ENCODE assay signal across 8 cellular contexts in the genomic region with DNA sequence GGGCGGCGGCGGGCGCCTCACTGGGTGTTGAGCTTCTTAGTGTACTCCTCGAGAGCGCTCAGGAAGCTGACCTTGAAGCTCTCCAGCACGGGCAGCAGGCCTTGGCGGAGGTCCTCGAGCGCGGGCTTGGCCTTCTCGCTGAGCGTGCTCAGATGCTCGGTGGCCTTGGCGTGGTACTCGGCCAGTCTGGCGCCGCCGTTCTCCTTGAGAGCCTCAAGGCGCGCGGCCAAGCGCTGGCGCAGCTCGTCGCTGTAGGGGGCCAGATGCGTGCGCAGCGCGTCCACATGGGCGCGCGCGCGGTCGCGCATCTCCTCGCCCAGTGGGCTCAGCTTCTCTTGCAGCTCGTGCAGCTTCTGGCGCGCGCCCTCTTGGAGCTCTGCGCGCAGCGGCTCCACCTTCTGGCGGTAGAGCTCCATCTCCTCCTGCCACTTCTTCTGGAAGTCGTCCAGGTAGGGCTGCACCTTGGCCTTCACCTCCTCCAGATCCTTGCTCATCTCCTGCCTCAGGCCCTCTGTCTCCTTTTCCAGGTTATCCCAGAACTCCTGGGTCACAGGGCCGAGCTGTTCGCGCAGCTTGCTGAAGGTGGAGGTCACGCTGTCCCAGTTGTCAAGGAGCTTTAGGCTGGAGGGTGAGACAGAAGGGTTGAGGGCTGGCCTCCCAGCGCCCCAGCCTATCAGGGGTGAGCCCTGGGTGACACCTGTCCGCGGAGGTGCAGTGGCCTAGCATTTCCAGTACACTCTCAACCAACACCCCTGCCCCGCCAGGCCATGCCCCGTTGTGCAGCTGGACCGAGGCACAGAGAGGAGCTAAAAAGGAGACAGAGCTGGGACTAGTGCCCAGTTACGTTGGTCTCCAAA. TPM values are rescaled to one million over a fixed set of nuclear protein-coding genes. Genes with fewer than 3 reads are reported as not detected.
A peak's percentile ranks its signal among the peaks of the same experiment; 100 is the strongest.
DNase-seq lines count a peak whose midpoint lies in the region; ATAC-seq and TF ChIP-seq lines count a peak whose summit lies in the region.

No MANE protein-coding gene starts in this region.

- H3K27ac ChIP-seq in Panc1 (ENCODE audit: low read length) = peak overlapping the region; percentile 13; the same call in 1 of the 2 replicates

- CTCF ChIA-PET in Panc1 (lab: Charles Lee) = interaction anchor here (0.6 to 3.0 kb wide), 9 partner anchors 11 to 241 kb away, joined by 3 to 76 read pairs (median 4); partner anchors contain the start of genes APOA4 and APOA5

- in situ Hi-C loops in KBM-7 (cut with MboI; ENCODE audit: low pct_unique_long_range_greater_than_20kb, low sequenced_read_pairs) (no loop called here), Panc1 (cut with HindIII; ENCODE audit: low pct_unique_long_range_greater_than_20kb, low sequenced_read_pairs) (no loop called here)

- intact Hi-C loops in Panc1 (cut with micrococcal nuclease; ENCODE audit: unreplicated experiment) = loop anchor here (5.0 kb wide), 1 partner anchor 44 kb away; the partner anchor contains the start of gene APOA5
- intact Hi-C loops in activated T-helper 2 cell treated with anti-CD3 and anti-CD28 coated beads, Interferon-gamma antibody, Interleukin-2, Interleukin-4, amounts not matched to agents 10 μg/mL and 5 μg/mL and 100 μg/mL, durations not matched to agents 14 hours and 24 hours and 36 hours (cut with micrococcal nuclease) = loop anchor here (2.0 kb wide), 2 partner anchors 17 to 45 kb away; partner anchors contain the start of gene APOA5

- peaks cover 6% of the 10 kb centered on the region for H3K4me1 Mint-ChIP-seq in activated T-helper 2 cell treated with anti-CD3 and anti-CD28 coated beads, Interferon-gamma antibody, Interleukin-2, Interleukin-4, amounts not matched to agents 10 μg/mL and 5 μg/mL and 100 μg/mL, durations not matched to agents 14 hours and 24 hours and 36 hours (ENCODE audit: low read depth)
- H3K4me1 Mint-ChIP-seq in natural killer cell treated with Interleukin-12 subunit alpha and Interleukin-12 subunit beta and Interleukin-15 and Interleukin-18, amount 100 ng/mL, for 72 hours (ENCODE audit: low read depth in 2 of 2) = peaks cover 9 to 11% of the 10 kb centered on the region in 2 donors

- peak overlapping the region; percentile 49 for H3K4me3 Mint-ChIP-seq in activated T-helper 2 cell treated with anti-CD3 and anti-CD28 coated beads, Interferon-gamma antibody, Interleukin-2, Interleukin-4, amounts not matched to agents 10 μg/mL and 5 μg/mL and 100 μg/mL, durations not matched to agents 14 hours and 24 hours and 36 hours (ENCODE audit: low read depth)
- peak overlapping the region; percentile 61 for H3K4me3 Mint-ChIP-seq in natural killer cell treated with Interleukin-12 subunit alpha and Interleukin-12 subunit beta and Interleukin-15 and Interleukin-18, amount 100 ng/mL, for 72 hours

- H3K27me3 Mint-ChIP-seq in activated T-helper 2 cell treated with anti-CD3 and anti-CD28 coated beads, Interferon-gamma antibody, Interleukin-2, Interleukin-4, amounts not matched to agents 10 μg/mL and 5 μg/mL and 100 μg/mL, durations not matched to agents 14 hours and 24 hours and 36 hours (ENCODE audit: low read depth) = no peaks in the 10 kb centered on the region
- H3K27me3 Mint-ChIP-seq in natural killer cell treated with Interleukin-12 subunit alpha and Interleukin-12 subunit beta and Interleukin-15 and Interleukin-18, amount 100 ng/mL, for 72 hours = no peaks in the 10 kb centered on the region

- TF ChIP-seq CTCF in Panc1 (IDR thresholded peaks at IDR 0.05) = peak; percentile 95
- peak; percentile 66 for TF ChIP-seq CTCF in fibroblast of the aortic adventitia (IDR thresholded peaks at IDR 0.05; ENCODE audit: insufficient read depth, low read length)

- no peaks in the 10 kb centered on the region for H3K36me3 Mint-ChIP-seq in activated T-helper 2 cell treated with anti-CD3 and anti-CD28 coated beads, Interferon-gamma antibody, Interleukin-2, Interleukin-4, amounts not matched to agents 10 μg/mL and 5 μg/mL and 100 μg/mL, durations not matched to agents 14 hours and 24 hours and 36 hours (ENCODE audit: low read depth)
- no peaks in the 10 kb centered on the region for H3K36me3 Mint-ChIP-seq in natural killer cell treated with Interleukin-12 subunit alpha and Interleukin-12 subunit beta and Interleukin-15 and Interleukin-18, amount 100 ng/mL, for 72 hours

- H3K4me3 ChIP-seq in Panc1 (ENCODE audit: low read depth in 2 of 2, low read length in 2 of 2) (peak overlapping the region; percentile 31 to 58), fibroblast of the aortic adventitia (ENCODE audit: low read depth, low read length) (peak overlapping the region; percentile 33)

- BruUV-seq in Panc1 (replicated peaks; lab: Mats Ljungman, UMichigan) = no TSS peak

- DNase-seq in DMS153 treated with DMSO at 0.1 percent for 48 hours (lab: John Stamatoyannopoulos, UW; ENCODE audit: unreplicated experiment) = peak; percentile 68
- peak; percentile 96 for DNase-seq in KBM-7
- peak; percentile 53 for DNase-seq in Panc1 (ENCODE audit: low read depth, low spot score)
- peak; percentile 76 for DNase-seq in activated T-helper 2 cell treated with anti-CD3 and anti-CD28 coated beads, Interferon-gamma antibody, Interleukin-2, Interleukin-4, amounts not matched to agents 10 μg/mL and 5 μg/mL and 100 μg/mL, durations not matched to agents 14 hours and 24 hours and 36 hours (ENCODE audit: low spot score)
- DNase-seq in fibroblast of the aortic adventitia (ENCODE audit: low read depth) = peak; percentile 96
- DNase-seq in natural killer cell treated with Interleukin-12 subunit alpha and Interleukin-12 subunit beta and Interleukin-15 and Interleukin-18, amount 100 ng/mL, for 72 hours (ENCODE audit: low spot score) = peak; percentile 80
- peak; percentile 70 for DNase-seq in stimulated activated naive CD4-positive, alpha-beta T cell treated with Interleukin-2 at 50 U/mL for 16 hours (lab: John Stamatoyannopoulos, UW)

- H3K36me3 ChIP-seq in Panc1 (ENCODE audit: control insufficient read depth, insufficient read depth, low read length) = no peaks in the 10 kb centered on the region

- H3K27me3 ChIP-seq in Panc1 (ENCODE audit: control insufficient read depth, insufficient read depth, low read length) = no peaks in the 10 kb centered on the region

- no peak overlapping the region for H3K27ac Mint-ChIP-seq in activated T-helper 2 cell treated with anti-CD3 and anti-CD28 coated beads, Interferon-gamma antibody, Interleukin-2, Interleukin-4, amounts not matched to agents 10 μg/mL and 5 μg/mL and 100 μg/mL, durations not matched to agents 14 hours and 24 hours and 36 hours
- H3K27ac Mint-ChIP-seq in natural killer cell treated with Interleukin-12 subunit alpha and Interleukin-12 subunit beta and Interleukin-15 and Interleukin-18, amount 100 ng/mL, for 72 hours = peak overlapping the region in 1 of 2 donors; percentile 33

- ATAC-seq in GM21529 (IDR thresholded peaks at IDR 0.05; ENCODE audit: unreplicated experiment) = peak; percentile 87
- ATAC-seq in Panc1 = peak; percentile 92
- peak; percentile 84 to 89 for ATAC-seq in natural killer cell treated with Interleukin-12 subunit alpha and Interleukin-12 subunit beta and Interleukin-15 and Interleukin-18, amount 100 ng/mL, for 72 hours

- POLR2A ChIA-PET in Panc1 (lab: Charles Lee) = interaction anchor here (0.6 to 1.0 kb wide), 4 partner anchors 13 to 334 kb away, joined by 3 to 7 read pairs (median 3); partner anchors contain the start of gene APOA4

- H3K9me3 ChIP-seq in Panc1 (ENCODE audit: control insufficient read depth, insufficient read depth, low read depth, low read length) = no peaks in the 10 kb centered on the region

- H3K9me3 Mint-ChIP-seq in activated T-helper 2 cell treated with anti-CD3 and anti-CD28 coated beads, Interferon-gamma antibody, Interleukin-2, Interleukin-4, amounts not matched to agents 10 μg/mL and 5 μg/mL and 100 μg/mL, durations not matched to agents 14 hours and 24 hours and 36 hours = no peaks in the 10 kb centered on the region
- H3K9me3 Mint-ChIP-seq in natural killer cell treated with Interleukin-12 subunit alpha and Interleukin-12 subunit beta and Interleukin-15 and Interleukin-18, amount 100 ng/mL, for 72 hours = no peaks in the 10 kb centered on the region

- H3K4me1 ChIP-seq in Panc1 (ENCODE audit: control insufficient read depth, insufficient read depth, low read length) = peaks cover 4% of the 10 kb centered on the region; the same call in 1 of the 2 replicates

RNA-seq across cellular contexts. Expression of gene APOA1, which starts 1.4 kb away (rescaled TPM):
- 1.7 TPM for total RNA-seq in Panc1 (2021; ENCODE audit: unreplicated experiment)
- 0.48 TPM for polyA plus RNA-seq in Panc1 (2012; ENCODE audit: insufficient read length)
- not detected in 2 replicates for total RNA-seq in activated T-helper 2 cell treated with anti-CD3 and anti-CD28 coated beads, Interferon-gamma antibody, Interleukin-2, Interleukin-4, amounts not matched to agents 10 μg/mL and 5 μg/mL and 100 μg/mL, durations not matched to agents 14 hours and 24 hours and 36 hours
- 0.72 and 70.3 TPM in 2 replicates for total RNA-seq in fibroblast of the aortic adventitia (ENCODE audit: low replicate concordance)
- total RNA-seq in natural killer cell treated with Interleukin-12 subunit alpha and Interleukin-12 subunit beta and Interleukin-15 and Interleukin-18, amount 100 ng/mL, for 72 hours = not detected

RNA-seq across cellular contexts. Expression of gene APOC3, which starts 6.3 kb away (rescaled TPM):
- total RNA-seq in Panc1 (2021; ENCODE audit: unreplicated experiment) = 1.2 TPM
- not detected for polyA plus RNA-seq in Panc1 (2012; ENCODE audit: insufficient read length)
- not detected in 2 replicates for total RNA-seq in activated T-helper 2 cell treated with anti-CD3 and anti-CD28 coated beads, Interferon-gamma antibody, Interleukin-2, Interleukin-4, amounts not matched to agents 10 μg/mL and 5 μg/mL and 100 μg/mL, durations not matched to agents 14 hours and 24 hours and 36 hours
- total RNA-seq in fibroblast of the aortic adventitia (ENCODE audit: low replicate concordance) = not detected in 2 replicates
- not detected for total RNA-seq in natural killer cell treated with Interleukin-12 subunit alpha and Interleukin-12 subunit beta and Interleukin-15 and Interleukin-18, amount 100 ng/mL, for 72 hours

RNA-seq across cellular contexts. Expression of gene APOA4, which starts 12.9 kb away (rescaled TPM):
- total RNA-seq in Panc1 (2021; ENCODE audit: unreplicated experiment) = not detected
- polyA plus RNA-seq in Panc1 (2012; ENCODE audit: insufficient read length) = not detected
- not detected in 2 replicates for total RNA-seq in activated T-helper 2 cell treated with anti-CD3 and anti-CD28 coated beads, Interferon-gamma antibody, Interleukin-2, Interleukin-4, amounts not matched to agents 10 μg/mL and 5 μg/mL and 100 μg/mL, durations not matched to agents 14 hours and 24 hours and 36 hours
- total RNA-seq in fibroblast of the aortic adventitia (ENCODE audit: low replicate concordance) = not detected in 2 replicates
- total RNA-seq in natural killer cell treated with Interleukin-12 subunit alpha and Interleukin-12 subunit beta and Interleukin-15 and Interleukin-18, amount 100 ng/mL, for 72 hours = not detected

RNA-seq across cellular contexts. Expression of gene APOA5, which starts 44.3 kb away (rescaled TPM):
- total RNA-seq in Panc1 (2021; ENCODE audit: unreplicated experiment) = 0.39 TPM
- not detected for polyA plus RNA-seq in Panc1 (2012; ENCODE audit: insufficient read length)
- total RNA-seq in activated T-helper 2 cell treated with anti-CD3 and anti-CD28 coated beads, Interferon-gamma antibody, Interleukin-2, Interleukin-4, amounts not matched to agents 10 μg/mL and 5 μg/mL and 100 μg/mL, durations not matched to agents 14 hours and 24 hours and 36 hours = not detected in 2 replicates
- not detected in 2 replicates for total RNA-seq in fibroblast of the aortic adventitia (ENCODE audit: low replicate concordance)
- not detected for total RNA-seq in natural killer cell treated with Interleukin-12 subunit alpha and Interleukin-12 subunit beta and Interleukin-15 and Interleukin-18, amount 100 ng/mL, for 72 hours

RNA-seq across cellular contexts. Expression of gene ZPR1, which starts 48.2 kb away (rescaled TPM):
- 139 TPM for total RNA-seq in Panc1 (2021; ENCODE audit: unreplicated experiment)
- polyA plus RNA-seq in Panc1 (2012; ENCODE audit: insufficient read length) = 130 TPM
- total RNA-seq in activated T-helper 2 cell treated with anti-CD3 and anti-CD28 coated beads, Interferon-gamma antibody, Interleukin-2, Interleukin-4, amounts not matched to agents 10 μg/mL and 5 μg/mL and 100 μg/mL, durations not matched to agents 14 hours and 24 hours and 36 hours = 84.1 and 84.7 TPM in 2 replicates
- 25.5 and 37.1 TPM in 2 replicates for total RNA-seq in fibroblast of the aortic adventitia (ENCODE audit: low replicate concordance)
- total RNA-seq in natural killer cell treated with Interleukin-12 subunit alpha and Interleukin-12 subunit beta and Interleukin-15 and Interleukin-18, amount 100 ng/mL, for 72 hours = 100 to 1,000 TPM in 1 of 2 donors, 10 to 100 TPM in 1; 89.7 to 143 TPM

Comparison
In these comparisons a context has a peak if more than half of its experiments do, and no peak if none do; other contexts are left out.
1. Peak in every context shown above with its lines: DNase-seq, ATAC-seq, H3K4me3 ChIP-seq and H3K27ac ChIP-seq.